In the genomic region with DNA sequence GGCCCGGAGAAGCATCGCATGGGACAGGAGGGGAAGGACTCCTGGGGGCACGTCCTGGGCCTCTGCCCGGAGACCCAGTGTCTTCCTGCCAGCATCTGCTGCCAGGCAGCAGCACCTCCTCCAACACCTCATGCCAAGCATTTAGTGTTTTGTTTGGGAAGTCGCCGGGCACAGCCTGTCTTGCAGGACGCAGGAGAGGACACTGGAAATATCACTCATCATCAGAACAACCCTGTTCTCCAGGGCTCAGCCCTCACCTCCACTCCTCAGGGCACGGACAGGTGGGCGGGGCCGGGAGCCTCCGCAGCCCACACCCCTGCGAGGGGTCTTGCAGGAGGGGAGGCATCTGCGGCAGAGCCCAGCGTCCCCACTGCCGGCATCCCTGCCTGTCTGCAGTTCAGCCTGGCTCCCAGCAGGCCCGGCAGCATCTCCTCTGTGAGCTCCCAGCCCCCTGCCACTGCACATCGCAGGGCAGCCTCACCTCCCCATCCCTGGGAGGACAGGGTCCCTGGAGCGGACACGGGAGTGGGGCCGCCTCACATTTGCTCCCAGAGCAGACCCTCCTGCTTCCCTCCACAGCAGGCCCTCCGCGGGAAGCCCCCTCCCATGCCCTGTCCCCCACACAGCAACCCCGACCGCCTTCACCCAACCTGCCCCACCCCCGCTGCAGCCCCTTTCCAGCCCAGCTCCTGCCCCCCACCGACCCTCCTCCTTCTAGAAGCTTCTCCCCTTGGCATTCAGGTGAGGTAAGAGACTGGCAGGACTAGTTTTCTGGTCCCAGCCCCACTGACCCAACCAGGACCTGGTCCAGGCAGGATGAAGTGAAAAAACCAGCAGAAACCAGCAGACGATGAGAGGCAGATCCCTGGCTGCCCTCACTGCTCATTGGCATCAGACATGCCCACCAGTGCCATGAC, we compare ENCODE assay signal across 20 cellular contexts.
DNase-seq lines count a peak whose midpoint lies in the region; ATAC-seq, FAIRE-seq and TF ChIP-seq lines count a peak whose summit lies in the region.
"Had no signal": no experiment of that assay in that cellular context is flagged by ENCODE, and none has a peak within 500 bp of the region (broad histone marks: within the 10 kb centered on the region; RNA-seq: fewer than 3 reads in every experiment).

No MANE protein-coding gene starts in this region.

- H3K4me1 ChIP-seq in osteoblast (ENCODE audit: insufficient read depth, low read length), result no peaks in the 10 kb centered on the region
- H3K4me1 ChIP-seq: parathyroid adenoma, suprapubic skin had no signal

- H3K4me3 ChIP-seq in osteoblast (ENCODE audit: insufficient read depth, low read length), result no peak overlapping the region
- H3K4me3 ChIP-seq: SK-N-MC, suprapubic skin had no signal

- H3K27me3 ChIP-seq in osteoblast (ENCODE audit: insufficient read depth, low read length), result no peaks in the 10 kb centered on the region

- intact Hi-C loops in CD14-positive monocyte (cut with micrococcal nuclease), result no loop called here

- no peak for FAIRE-seq in urothelium cell line (lab: Jason Lieb, UNC)
- FAIRE-seq: bronchial epithelial cell had no signal

- no peaks in the 10 kb centered on the region for H3K36me3 ChIP-seq in osteoblast (ENCODE audit: insufficient read depth, low read length)
- H3K36me3 ChIP-seq: suprapubic skin, WERI-Rb-1 had no signal

- no peak for TF ChIP-seq CTCF in C4-2B (conservative IDR thresholded peaks at IDR 0.05)
- no peak for TF ChIP-seq CTCF in CD14-positive monocyte (IDR thresholded peaks at IDR 0.05)
- no peak for TF ChIP-seq CTCF in osteoblast (IDR thresholded peaks at IDR 0.05; ENCODE audit: extremely low read depth, low read depth, low read length)

- H3K36me3 Mint-ChIP-seq in CD14-positive monocyte, result no peaks in the 10 kb centered on the region
- H3K36me3 Mint-ChIP-seq: CD4-positive, alpha-beta memory T cell; naive thymus-derived CD8-positive, alpha-beta T cell had no signal

- H3K9me3 ChIP-seq in osteoblast (ENCODE audit: low read depth, low read length), result no peaks in the 10 kb centered on the region
- H3K9me3 ChIP-seq: suprapubic skin had no signal

- no peaks in the 10 kb centered on the region for H3K79me2 ChIP-seq in osteoblast (ENCODE audit: insufficient read depth, low read length)
- H3K79me2 ChIP-seq: parathyroid adenoma had no signal

- ATAC-seq in GM19452 (IDR thresholded peaks at IDR 0.05; ENCODE audit: unreplicated experiment) (no peak), GM21390 (IDR thresholded peaks at IDR 0.05; ENCODE audit: unreplicated experiment) (no peak)
- ATAC-seq: naive thymus-derived CD8-positive, alpha-beta T cell; stimulated activated effector memory CD8-positive, alpha-beta T cell treated with anti-CD3 and anti-CD28 coated beads, Interleukin-12 subunit alpha, Interleukin-12 subunit beta, amount 100 ng/mL, for 72 hours had no signal

- no peak overlapping the region for H3K4me3 Mint-ChIP-seq in CD14-positive monocyte
- H3K4me3 Mint-ChIP-seq: naive thymus-derived CD8-positive, alpha-beta T cell; stimulated activated effector memory CD8-positive, alpha-beta T cell treated with anti-CD3 and anti-CD28 coated beads, Interleukin-12 subunit alpha, Interleukin-12 subunit beta, amount 100 ng/mL, for 72 hours; T-helper 2 cell treated with Interferon-gamma antibody and Interleukin-4, amounts not matched to agents 5 μg/mL and 100 μg/mL, for 36 hours had no signal

- H3K4me1 Mint-ChIP-seq in CD14-positive monocyte, result no peaks in the 10 kb centered on the region
- H3K4me1 Mint-ChIP-seq: stimulated activated effector memory CD8-positive, alpha-beta T cell treated with anti-CD3 and anti-CD28 coated beads, Interleukin-12 subunit alpha, Interleukin-12 subunit beta, amount 100 ng/mL, for 72 hours had no signal

- peaks cover 0 to 4% (median 2%) of the 10 kb centered on the region in 3 donors for H3K27me3 Mint-ChIP-seq in CD14-positive monocyte (ENCODE audit: low read depth in 3 of 3)
- H3K27me3 Mint-ChIP-seq: naive thymus-derived CD8-positive, alpha-beta T cell had no signal

- no peak overlapping the region for H3K27ac Mint-ChIP-seq in CD14-positive monocyte
- H3K27ac Mint-ChIP-seq: naive thymus-derived CD8-positive, alpha-beta T cell; stimulated activated effector memory CD8-positive, alpha-beta T cell treated with anti-CD3 and anti-CD28 coated beads, Interleukin-12 subunit alpha, Interleukin-12 subunit beta, amount 100 ng/mL, for 72 hours; T-helper 2 cell treated with Interferon-gamma antibody and Interleukin-4, amounts not matched to agents 5 μg/mL and 100 μg/mL, for 36 hours had no signal

- H3K27ac ChIP-seq in C4-2B (peak overlapping the region; percentile 64), osteoblast (ENCODE audit: low read depth, low read length) (no peak overlapping the region)
- H3K27ac ChIP-seq: parathyroid adenoma, SK-N-MC, suprapubic skin had no signal

- no peak overlapping the region for H3K4me2 ChIP-seq in osteoblast (ENCODE audit: insufficient read depth, low read length)

- H4K20me1 ChIP-seq in osteoblast (ENCODE audit: insufficient read depth, low read length), result no peaks in the 10 kb centered on the region

- peak; percentile 43 for DNase-seq in CD14-positive monocyte (ENCODE audit: low spot score)
- peak; percentile 39 for DNase-seq in cerebellum (ENCODE audit: low spot score)
- DNase-seq in osteoblast (ENCODE audit: insufficient read length, low spot score, missing footprints), result peak; percentile 65
- no peak for DNase-seq in urothelium cell line (ENCODE audit: low spot score)
- DNase-seq: amniotic stem cell, dermis blood vessel endothelial cell, glutamatergic neuron, MM.1S, WERI-Rb-1 had no signal

- H2AFZ ChIP-seq in osteoblast (ENCODE audit: low read length), result no peak overlapping the region
- H2AFZ ChIP-seq: parathyroid adenoma had no signal

- H3K9me3 Mint-ChIP-seq in CD14-positive monocyte, result peaks cover 0 to 9% (median 1%) of the 10 kb centered on the region in 7 donors
- H3K9me3 Mint-ChIP-seq: naive thymus-derived CD8-positive, alpha-beta T cell; stimulated activated effector memory CD8-positive, alpha-beta T cell treated with anti-CD3 and anti-CD28 coated beads, Interleukin-12 subunit alpha, Interleukin-12 subunit beta, amount 100 ng/mL, for 72 hours; T-helper 2 cell treated with Interferon-gamma antibody and Interleukin-4, amounts not matched to agents 5 μg/mL and 100 μg/mL, for 36 hours had no signal
